In genomic region chr5:405421-405820, GRCh38 we compare ENCODE assay signal across 17 cellular contexts.
"Had no signal": no experiment of that assay in that cellular context is flagged by ENCODE, and none has a peak within 500 bp of the region (broad histone marks: within the 10 kb centered on the region; RNA-seq: fewer than 3 reads in every experiment).

No MANE protein-coding gene starts in this region.

- H3K4me1 ChIP-seq: prostate gland had no signal

- H3K27me3 Mint-ChIP-seq: stimulated activated naive CD8-positive, alpha-beta T cell treated with anti-CD3 and anti-CD28 coated beads, Interleukin-15, amount 100 ng/mL, for 72 hours had no signal

- H3K4me1 Mint-ChIP-seq: T-helper 17 cell had no signal

- H3K9me3 Mint-ChIP-seq: dendritic cell treated with granulocyte-macrophage colony-stimulating factor and Interleukin-4, amounts not matched to agents 40 ng/mL and 50 ng/mL, for 4 days; effector memory CD8-positive, alpha-beta T cell; nephron; stimulated activated naive CD8-positive, alpha-beta T cell treated with anti-CD3 and anti-CD28 coated beads, Interleukin-15, amount 100 ng/mL, for 72 hours had no signal

- H3K27ac Mint-ChIP-seq: activated naive CD8-positive, alpha-beta T cell; dendritic cell treated with granulocyte-macrophage colony-stimulating factor and Interleukin-4, amounts not matched to agents 40 ng/mL and 50 ng/mL, for 4 days; effector memory CD8-positive, alpha-beta T cell; nephron; T-helper 17 cell had no signal

- H3K9me3 ChIP-seq: prostate gland, thoracic aorta had no signal

- H3K36me3 ChIP-seq: prostate gland, thoracic aorta had no signal

- H3K4me3 ChIP-seq: prostate gland, smooth muscle cell, thoracic aorta had no signal

- H3K27ac ChIP-seq: prostate gland, thoracic aorta had no signal

- DNase-seq: activated CD4-positive, alpha-beta T cell treated with anti-CD3 and anti-CD28 coated beads, Interleukin-2, amount 50 U/mL, for 1 hour; activated CD4-positive, CD25-positive, alpha-beta regulatory T cell; activated gamma-delta T cell; activated T-cell treated with anti-CD3 and anti-CD28 coated beads, Interleukin-2, amount 50 U/mL, for 1 hour; effector memory CD8-positive, alpha-beta T cell; foreskin melanocyte; occipital lobe; right cardiac atrium; stimulated activated CD4-positive, alpha-beta T cell treated with anti-CD3 and anti-CD28 coated beads, Interleukin-4, amount 100 ng/mL, for 4 hours; stimulated activated naive CD8-positive, alpha-beta T cell treated with anti-CD3 and anti-CD28 coated beads, Interleukin-15, amount 100 ng/mL, for 72 hours; T-helper 17 cell had no signal

- H3K4me3 Mint-ChIP-seq: activated naive CD8-positive, alpha-beta T cell; dendritic cell treated with granulocyte-macrophage colony-stimulating factor and Interleukin-4, amounts not matched to agents 40 ng/mL and 50 ng/mL, for 4 days; effector memory CD8-positive, alpha-beta T cell; nephron; stimulated activated naive CD8-positive, alpha-beta T cell treated with anti-CD3 and anti-CD28 coated beads, Interleukin-15, amount 100 ng/mL, for 72 hours; T-helper 17 cell had no signal

- ATAC-seq: effector memory CD8-positive, alpha-beta T cell; right cardiac atrium; stimulated activated naive CD8-positive, alpha-beta T cell treated with anti-CD3 and anti-CD28 coated beads, Interleukin-15, amount 100 ng/mL, for 72 hours; T-helper 17 cell had no signal
